ENCODE assay signal across 8 cellular contexts in genomic region chr11:64879226-64879900, GRCh38. TPM values are rescaled to one million over a fixed set of nuclear protein-coding genes. Genes with fewer than 3 reads are reported as not detected.
DNase-seq lines count a peak whose midpoint lies in the region; ATAC-seq, FAIRE-seq and TF ChIP-seq lines count a peak whose summit lies in the region.

No MANE protein-coding gene starts in this region.

- H3K4me1 Mint-ChIP-seq in activated naive CD8-positive, alpha-beta T cell treated with anti-CD3 and anti-CD28 coated beads, Interleukin-2, amount 10 ng/mL, durations not matched to agents 7 days and 5 days = peaks cover 52% of the 10 kb centered on the region

- H3K9me3 ChIP-seq in A673 (ENCODE audit: low read depth, low read length, poor library complexity, severe bottlenecking) = no peaks in the 10 kb centered on the region
- no peaks in the 10 kb centered on the region for H3K9me3 ChIP-seq in keratinocyte (ENCODE audit: control insufficient read depth, low read depth, low read length)
- no peaks in the 10 kb centered on the region for H3K9me3 ChIP-seq in stomach smooth muscle (ENCODE audit: control insufficient read depth in 2 of 2, low read length in 2 of 2)

- H4K20me1 ChIP-seq in keratinocyte (ENCODE audit: control insufficient read depth, extremely low read depth, insufficient read depth, low read length) = peaks cover 25% of the 10 kb centered on the region

- peak overlapping the region; percentile 96 for H3K27ac Mint-ChIP-seq in activated naive CD8-positive, alpha-beta T cell treated with anti-CD3 and anti-CD28 coated beads, Interleukin-2, amount 10 ng/mL, durations not matched to agents 7 days and 5 days

- peak overlapping the region; percentile 81 for H2AFZ ChIP-seq in keratinocyte (ENCODE audit: control insufficient read depth, low read length)

- POLR2A ChIA-PET in A673 (lab: Charles Lee; ENCODE audit: low non-redundant PET) = no interaction called here
- POLR2A ChIA-PET in activated naive CD8-positive, alpha-beta T cell treated with anti-CD3 and anti-CD28 coated beads, Interleukin-2, amount 10 ng/mL, durations not matched to agents 7 days and 5 days (lab: Charles Lee) = interaction anchor here (0.6 to 24.3 kb wide), 5 partner anchors 9 to 629 kb away, joined by 3 to 782 read pairs (median 5); partner anchors contain the start of genes ATG2A, CDC42BPG and SAC3D1

- H3K36me3 ChIP-seq in A673 (ENCODE audit: insufficient read depth, low read length, poor library complexity, severe bottlenecking) (no peaks in the 10 kb centered on the region), keratinocyte (ENCODE audit: control insufficient read depth in 2 of 2, extremely low read depth in 1 of 2, insufficient read depth in 2 of 2, low read length in 2 of 2) (peaks cover 7 to 14% of the 10 kb centered on the region in 2 experiments), stomach smooth muscle (ENCODE audit: control insufficient read depth in 2 of 2, insufficient read depth in 2 of 2, low read length in 2 of 2) (peaks cover 0 to under 1% of the 10 kb centered on the region in 2 donors)

- peak overlapping the region; percentile 92 for H3K4me3 Mint-ChIP-seq in activated naive CD8-positive, alpha-beta T cell treated with anti-CD3 and anti-CD28 coated beads, Interleukin-2, amount 10 ng/mL, durations not matched to agents 7 days and 5 days

- H3K27ac ChIP-seq in A673 (ENCODE audit: low read depth, low read length, poor library complexity, severe bottlenecking) = peak overlapping the region; percentile 93
- peak overlapping the region; percentile 76 for H3K27ac ChIP-seq in keratinocyte (ENCODE audit: control insufficient read depth, insufficient read depth, low read length)
- peak overlapping the region; percentile 89 for H3K27ac ChIP-seq in stomach smooth muscle (ENCODE audit: low read length)

- H3K27me3 Mint-ChIP-seq in activated naive CD8-positive, alpha-beta T cell treated with anti-CD3 and anti-CD28 coated beads, Interleukin-2, amount 10 ng/mL, durations not matched to agents 7 days and 5 days = no peaks in the 10 kb centered on the region

- H3K4me3 ChIP-seq in A673 (ENCODE audit: low read depth, low read length, poor library complexity, severe bottlenecking) (peak overlapping the region; percentile 79), HFF-Myc (replicated peaks; ENCODE audit: low read depth, low read length) (peak overlapping the region; percentile 85), keratinocyte (ENCODE audit: control insufficient read depth in 2 of 3, extremely low read depth in 1 of 3, insufficient read depth in 2 of 3, low read depth in 1 of 3, low read length in 3 of 3) (peak overlapping the region; percentile 59 to 85 (median 83)), stomach smooth muscle (ENCODE audit: low read length in 2 of 2) (peak overlapping the region; percentile 75 to 99)

- DNase-seq in A673 (ENCODE audit: low spot score) (no peak), HFF-Myc (ENCODE audit: extremely low read depth, low read depth) (no peak), keratinocyte (ENCODE audit: low read depth, low spot score) (no peak)
- no peak for DNase-seq in activated naive CD8-positive, alpha-beta T cell treated with anti-CD3 and anti-CD28 coated beads, Interleukin-2, amount 10 ng/mL, durations not matched to agents 7 days and 5 days

- H3K4me1 ChIP-seq in A673 (ENCODE audit: insufficient read depth, low read length, poor library complexity, severe bottlenecking) (peaks cover 17% of the 10 kb centered on the region), keratinocyte (ENCODE audit: control insufficient read depth, extremely low read depth, insufficient read depth, low read length) (peaks cover 37% of the 10 kb centered on the region), stomach smooth muscle (ENCODE audit: control insufficient read depth, insufficient read depth, low read length) (peaks cover 40% of the 10 kb centered on the region)

- FAIRE-seq in keratinocyte (lab: Jason Lieb, UNC) = no peak

- no peaks in the 10 kb centered on the region for H3K27me3 ChIP-seq in A673 (replicated peaks; ENCODE audit: insufficient read depth, low read depth, low read length, poor library complexity)
- no peaks in the 10 kb centered on the region for H3K27me3 ChIP-seq in keratinocyte (ENCODE audit: control insufficient read depth, extremely low read depth, insufficient read depth, low read length)
- no peaks in the 10 kb centered on the region for H3K27me3 ChIP-seq in stomach smooth muscle (ENCODE audit: control insufficient read depth in 1 of 2, insufficient read depth in 2 of 2, low read length in 2 of 2)

- dilution Hi-C loops in keratinocyte (cut with MboI; ENCODE audit: extremely low pct_ligation_motif_present, low sequenced_read_pairs) = no loop called here

- TF ChIP-seq CTCF in A673 (conservative IDR thresholded peaks at IDR 0.05; ENCODE audit: low read depth, low read length) (no peak), HFF-Myc (IDR thresholded peaks at IDR 0.05; ENCODE audit: low read depth, low read length, missing control alignments) (no peak), keratinocyte (optimal IDR thresholded peaks at IDR 0.05 in 1 of 3, IDR thresholded peaks at IDR 0.05 in 1 of 3, conservative IDR thresholded peaks at IDR 0.05 in 1 of 3; ENCODE audit: extremely low read depth in 1 of 3, insufficient read depth in 2 of 3, low read length in 3 of 3) (no peak)

- H3K79me2 ChIP-seq in keratinocyte (ENCODE audit: control insufficient read depth, insufficient read depth, low read length) = peaks cover 40% of the 10 kb centered on the region

- H3K9ac ChIP-seq in keratinocyte (ENCODE audit: control insufficient read depth, extremely low read depth, insufficient read depth, low read length) (peak overlapping the region; percentile 87), stomach smooth muscle (ENCODE audit: low read length in 2 of 2) (peak overlapping the region; percentile 88 to 92)

- H3K9me3 Mint-ChIP-seq in activated naive CD8-positive, alpha-beta T cell treated with anti-CD3 and anti-CD28 coated beads, Interleukin-2, amount 10 ng/mL, durations not matched to agents 7 days and 5 days = no peaks in the 10 kb centered on the region

- peaks cover 3% of the 10 kb centered on the region for H3K9me1 ChIP-seq in keratinocyte (ENCODE audit: control insufficient read depth, extremely low read depth, insufficient read depth, low read length)

- BruUV-seq in A673 (replicated peaks; lab: Mats Ljungman, UMichigan) = TSS peak; percentile 86

- ATAC-seq in activated naive CD8-positive, alpha-beta T cell treated with anti-CD3 and anti-CD28 coated beads, Interleukin-2, amount 10 ng/mL, durations not matched to agents 7 days and 5 days (ENCODE audit: low read depth) = no peak
- ATAC-seq in GM19023 (IDR thresholded peaks at IDR 0.05; ENCODE audit: unreplicated experiment) = no peak
- ATAC-seq in GM21723 (IDR thresholded peaks at IDR 0.05; ENCODE audit: unreplicated experiment) = no peak
- ATAC-seq in GM21360 (IDR thresholded peaks at IDR 0.05; ENCODE audit: unreplicated experiment) = no peak

- CTCF ChIA-PET in A673 (lab: Charles Lee) = interaction anchor here (1.5 kb wide), 1 partner anchor 11 kb away, joined by 3 read pairs; no protein-coding TSS in a partner anchor

- intact Hi-C loops in A673 (cut with micrococcal nuclease; ENCODE audit: unreplicated experiment) = no loop called here

- H3K36me3 Mint-ChIP-seq in activated naive CD8-positive, alpha-beta T cell treated with anti-CD3 and anti-CD28 coated beads, Interleukin-2, amount 10 ng/mL, durations not matched to agents 7 days and 5 days = peaks cover 28% of the 10 kb centered on the region

- peak overlapping the region; percentile 83 for H3K4me2 ChIP-seq in keratinocyte (ENCODE audit: control insufficient read depth, extremely low read depth, insufficient read depth, low read depth, low read length)

RNA-seq across cellular contexts. Expression of gene EHD1, which starts 0.9 kb away (rescaled TPM):
- 53.3 and 63.1 TPM in 2 replicates for total RNA-seq in A673 (2021)
- total RNA-seq in activated naive CD8-positive, alpha-beta T cell treated with anti-CD3 and anti-CD28 coated beads, Interleukin-2, amount 10 ng/mL, durations not matched to agents 7 days and 5 days = 100 to 1,000 TPM; 187 to 195 TPM
- 73.9 to 192 TPM (median 75.6 TPM) in 3 replicates for polyA plus RNA-seq in keratinocyte
- 89.7 TPM for polyA plus RNA-seq in keratinocyte (2011; ENCODE audit: low read depth)
- polyA plus RNA-seq in keratinocyte (2011; cell fraction: cytosol; rRNA removed) = 69.4 and 117 TPM in 2 replicates
- 139 and 148 TPM in 2 replicates for polyA plus RNA-seq in keratinocyte (2011; cell fraction: nucleus; rRNA removed)
- 50.2 and 134 TPM in 2 replicates for polyA plus RNA-seq in keratinocyte (2012; ENCODE audit: low replicate concordance)
- 107 to 412 TPM (median 144 TPM) in 3 replicates for polyA minus RNA-seq in keratinocyte
- polyA minus RNA-seq in keratinocyte (2011; cell fraction: cytosol; rRNA and poly(A)+ RNA removed) = 120 TPM
- 91.0 and 135 TPM in 2 replicates for polyA minus RNA-seq in keratinocyte (2011; cell fraction: nucleus; rRNA and poly(A)+ RNA removed)

RNA-seq across cellular contexts. Expression of gene CDC42BPG, which starts 34.9 kb away (rescaled TPM):
- 4.6 and 6.6 TPM in 2 replicates for total RNA-seq in A673 (2021)
- total RNA-seq in activated naive CD8-positive, alpha-beta T cell treated with anti-CD3 and anti-CD28 coated beads, Interleukin-2, amount 10 ng/mL, durations not matched to agents 7 days and 5 days = 1 to 10 TPM; 3.4 to 3.5 TPM
- 2.2 to 4.0 TPM (median 2.5 TPM) in 3 replicates for polyA plus RNA-seq in keratinocyte
- polyA plus RNA-seq in keratinocyte (2011; ENCODE audit: low read depth) = 2.5 TPM
- polyA plus RNA-seq in keratinocyte (2011; cell fraction: cytosol; rRNA removed) = 1.4 and 3.5 TPM in 2 replicates
- polyA plus RNA-seq in keratinocyte (2011; cell fraction: nucleus; rRNA removed) = 9.9 and 12.9 TPM in 2 replicates
- 6.3 and 7.4 TPM in 2 replicates for polyA plus RNA-seq in keratinocyte (2012; ENCODE audit: low replicate concordance)
- polyA minus RNA-seq in keratinocyte = 3.6 to 9.7 TPM (median 5.5 TPM) in 3 replicates
- 4.6 TPM for polyA minus RNA-seq in keratinocyte (2011; cell fraction: cytosol; rRNA and poly(A)+ RNA removed)
- polyA minus RNA-seq in keratinocyte (2011; cell fraction: nucleus; rRNA and poly(A)+ RNA removed) = 11.5 and 16.9 TPM in 2 replicates

RNA-seq across cellular contexts. Expression of gene ATG2A, which starts 37.6 kb away (rescaled TPM):
- total RNA-seq in A673 (2021) = 28.6 and 29.6 TPM in 2 replicates
- total RNA-seq in activated naive CD8-positive, alpha-beta T cell treated with anti-CD3 and anti-CD28 coated beads, Interleukin-2, amount 10 ng/mL, durations not matched to agents 7 days and 5 days = 10 to 100 TPM; 34.5 to 39.7 TPM
- 2.4 to 5.7 TPM (median 4.5 TPM) in 3 replicates for polyA plus RNA-seq in keratinocyte
- 8.6 TPM for polyA plus RNA-seq in keratinocyte (2011; ENCODE audit: low read depth)
- 3.0 and 6.4 TPM in 2 replicates for polyA plus RNA-seq in keratinocyte (2011; cell fraction: cytosol; rRNA removed)
- 15.8 and 21.8 TPM in 2 replicates for polyA plus RNA-seq in keratinocyte (2011; cell fraction: nucleus; rRNA removed)
- polyA plus RNA-seq in keratinocyte (2012; ENCODE audit: low replicate concordance) = 13.5 and 26.7 TPM in 2 replicates
- polyA minus RNA-seq in keratinocyte = 7.6 to 19.2 TPM (median 9.6 TPM) in 3 replicates
- 27.4 TPM for polyA minus RNA-seq in keratinocyte (2011; cell fraction: cytosol; rRNA and poly(A)+ RNA removed)
- polyA minus RNA-seq in keratinocyte (2011; cell fraction: nucleus; rRNA and poly(A)+ RNA removed) = 18.6 and 21.2 TPM in 2 replicates

RNA-seq across cellular contexts. Expression of gene PPP2R5B, which starts 45.1 kb away (rescaled TPM):
- 16.1 and 17.2 TPM in 2 replicates for total RNA-seq in A673 (2021)
- total RNA-seq in activated naive CD8-positive, alpha-beta T cell treated with anti-CD3 and anti-CD28 coated beads, Interleukin-2, amount 10 ng/mL, durations not matched to agents 7 days and 5 days = 10 to 100 TPM; 18.6 to 22.3 TPM
- 13.7 to 20.6 TPM (median 16.4 TPM) in 3 replicates for polyA plus RNA-seq in keratinocyte
- polyA plus RNA-seq in keratinocyte (2011; ENCODE audit: low read depth) = 7.8 TPM
- 16.3 and 20.1 TPM in 2 replicates for polyA plus RNA-seq in keratinocyte (2011; cell fraction: cytosol; rRNA removed)
- 38.1 and 45.2 TPM in 2 replicates for polyA plus RNA-seq in keratinocyte (2011; cell fraction: nucleus; rRNA removed)
- polyA plus RNA-seq in keratinocyte (2012; ENCODE audit: low replicate concordance) = 14.8 and 20.4 TPM in 2 replicates
- polyA minus RNA-seq in keratinocyte = 11.6 to 19.6 TPM (median 15.0 TPM) in 3 replicates
- polyA minus RNA-seq in keratinocyte (2011; cell fraction: cytosol; rRNA and poly(A)+ RNA removed) = 12.9 TPM
- polyA minus RNA-seq in keratinocyte (2011; cell fraction: nucleus; rRNA and poly(A)+ RNA removed) = 9.4 and 19.5 TPM in 2 replicates

RNA-seq across cellular contexts. Expression of gene GPHA2, which starts 56.3 kb away (rescaled TPM):
- not detected in 2 replicates for total RNA-seq in A673 (2021)
- not detected for total RNA-seq in activated naive CD8-positive, alpha-beta T cell treated with anti-CD3 and anti-CD28 coated beads, Interleukin-2, amount 10 ng/mL, durations not matched to agents 7 days and 5 days
- polyA plus RNA-seq in keratinocyte = 0.08 TPM in 1 of 3 replicates, not detected in the others
- not detected for polyA plus RNA-seq in keratinocyte (2011; ENCODE audit: low read depth)
- polyA plus RNA-seq in keratinocyte (2011; cell fraction: cytosol; rRNA removed) = 0.16 and 0.34 TPM in 2 replicates
- polyA plus RNA-seq in keratinocyte (2011; cell fraction: nucleus; rRNA removed) = not detected in 2 replicates
- polyA plus RNA-seq in keratinocyte (2012; ENCODE audit: low replicate concordance) = 0.22 TPM in 1 of 2 replicates, not detected in the other
- not detected in 3 replicates for polyA minus RNA-seq in keratinocyte
- polyA minus RNA-seq in keratinocyte (2011; cell fraction: cytosol; rRNA and poly(A)+ RNA removed) = not detected
- polyA minus RNA-seq in keratinocyte (2011; cell fraction: nucleus; rRNA and poly(A)+ RNA removed) = not detected in 2 replicates
